Comparison of ENCODE assay signal across 8 cellular contexts in the genomic region with DNA sequence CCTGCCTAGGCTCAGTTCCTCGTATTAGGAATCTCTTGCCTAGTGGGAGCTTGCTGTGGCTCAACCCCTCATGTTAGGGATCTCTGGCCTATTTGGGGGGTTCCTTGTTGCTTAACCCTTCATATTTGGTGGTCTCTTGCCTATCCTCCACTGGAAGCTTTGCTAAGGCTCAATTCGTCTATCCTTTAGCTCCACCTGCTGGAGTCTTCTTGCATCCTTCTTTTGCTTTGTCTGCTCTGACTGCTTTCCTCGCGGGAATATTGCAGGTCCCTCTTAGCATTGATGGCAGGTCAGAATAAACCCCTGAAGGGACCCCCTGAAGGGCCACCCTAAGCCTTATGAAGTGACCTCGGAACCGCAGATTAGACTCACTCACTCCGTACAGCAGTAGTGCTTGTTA.
DNase-seq lines count a peak whose midpoint lies in the region; ATAC-seq and TF ChIP-seq lines count a peak whose summit lies in the region.

No MANE protein-coding gene starts in this region.

- TF ChIP-seq CTCF in AG09319 (IDR thresholded peaks at IDR 0.05; ENCODE audit: low read depth, low read length): peak; percentile 59

- DNase-seq in AG09319 (ENCODE audit: extremely low read depth, low read depth) (peak; percentile 10), HCEC 1CT (peak; percentile 46), RKO (ENCODE audit: low spot score) (peak; percentile 42), glomerular endothelial cell (ENCODE audit: extremely low read depth, low read depth, low spot score) (peak; percentile 44)

- ATAC-seq in GM18858 (IDR thresholded peaks at IDR 0.05; ENCODE audit: unreplicated experiment): no peak
- no peak for ATAC-seq in GM19395 (IDR thresholded peaks at IDR 0.05; ENCODE audit: unreplicated experiment)
- ATAC-seq in GM19455 (IDR thresholded peaks at IDR 0.05; ENCODE audit: unreplicated experiment): no peak
- ATAC-seq in GM18873 (IDR thresholded peaks at IDR 0.05; ENCODE audit: low FRiP score, unreplicated experiment): no peak
